In the genomic region with DNA sequence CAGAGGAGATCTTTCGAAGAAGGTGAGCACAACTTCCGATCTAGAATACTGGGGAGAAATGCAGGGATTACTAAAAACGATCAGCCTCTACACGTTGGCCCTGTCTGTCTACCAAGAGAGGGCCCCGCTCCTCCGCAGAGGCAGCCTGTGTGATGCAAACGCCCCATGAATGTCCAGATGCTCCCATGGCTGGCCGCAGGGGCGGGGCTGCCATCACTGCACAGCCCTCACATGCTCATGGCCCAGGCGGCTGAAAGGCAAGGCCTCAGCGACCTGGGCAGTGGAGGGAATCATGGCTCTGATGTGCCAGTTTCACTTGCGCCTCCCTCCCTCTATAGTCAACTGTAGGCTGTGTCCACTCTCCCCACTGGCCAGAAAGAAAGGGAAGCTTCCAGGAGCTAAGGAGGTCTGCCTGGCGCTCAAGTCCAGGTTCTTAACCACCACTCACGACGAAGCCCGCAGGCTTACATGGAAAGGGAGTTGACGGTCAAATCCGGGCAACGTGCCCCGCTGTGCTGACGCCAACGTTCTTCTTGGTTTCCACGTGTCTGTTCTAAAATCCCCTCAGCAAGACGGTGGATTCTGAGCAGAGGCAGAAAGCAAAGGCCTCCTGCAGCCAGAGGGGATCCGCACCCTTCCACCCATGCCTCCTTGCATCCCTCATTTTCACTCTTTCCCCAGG, we compare ENCODE assay signal across 20 cellular contexts.
"Had no signal": no experiment of that assay in that cellular context is flagged by ENCODE, and none has a peak within 500 bp of the region (broad histone marks: within the 10 kb centered on the region; RNA-seq: fewer than 3 reads in every experiment).

No MANE protein-coding gene starts in this region.

- H3K27ac ChIP-seq: brain microvascular endothelial cell, heart left ventricle, psoas muscle, right lobe of liver, suprapubic skin had no signal

- H3K27ac Mint-ChIP-seq: activated CD4-positive, alpha-beta memory T cell treated with anti-CD3 and anti-CD28 coated beads, Interleukin-2, amount 10 ng/mL, durations not matched to agents 7 days and 5 days; activated naive CD8-positive, alpha-beta T cell; nephron; T-helper 1 cell treated with Interleukin-12 subunit alpha and Interleukin-12 subunit beta and Interleukin-4 antibody, amounts not matched to agents 30 μg/mL and 1 μg/mL, for 36 hours had no signal

- H3K27me3 ChIP-seq: brain microvascular endothelial cell, heart left ventricle, right lobe of liver, suprapubic skin had no signal

- FAIRE-seq: islet of Langerhans had no signal

- H3K4me3 Mint-ChIP-seq: activated CD4-positive, alpha-beta memory T cell treated with anti-CD3 and anti-CD28 coated beads, Interleukin-2, amount 10 ng/mL, durations not matched to agents 7 days and 5 days; activated naive CD8-positive, alpha-beta T cell; activated T-cell treated with anti-CD3 and anti-CD28 coated beads, Interleukin-2, amount 50 U/mL, for 4 hours; central memory CD8-positive, alpha-beta T cell; nephron; T-helper 1 cell treated with Interleukin-12 subunit alpha and Interleukin-12 subunit beta and Interleukin-4 antibody, amounts not matched to agents 30 μg/mL and 1 μg/mL, for 36 hours had no signal

- ATAC-seq: activated T-cell treated with anti-CD3 and anti-CD28 coated beads, Interleukin-2, amount 50 U/mL, for 4 hours; heart left ventricle; left lobe of liver; psoas muscle; right lobe of liver; stimulated activated naive CD8-positive, alpha-beta T cell treated with anti-CD3 and anti-CD28 coated beads, Interleukin-15, Interleukin-2, amounts not matched to agents 100 U/mL and 50 U/mL, for 24 hours had no signal

- H3K36me3 Mint-ChIP-seq: activated naive CD8-positive, alpha-beta T cell had no signal

- H3K9me3 Mint-ChIP-seq: activated T-cell treated with anti-CD3 and anti-CD28 coated beads, Interleukin-2, amount 50 U/mL, for 4 hours; central memory CD8-positive, alpha-beta T cell; T-helper 1 cell treated with Interleukin-12 subunit alpha and Interleukin-12 subunit beta and Interleukin-4 antibody, amounts not matched to agents 30 μg/mL and 1 μg/mL, for 36 hours had no signal

- H3K4me3 ChIP-seq: heart left ventricle, psoas muscle, right lobe of liver, suprapubic skin had no signal

- H3K9me3 ChIP-seq: psoas muscle, right lobe of liver, suprapubic skin had no signal

- DNase-seq: activated CD4-positive, alpha-beta memory T cell treated with anti-CD3 and anti-CD28 coated beads, Interleukin-2, amount 10 ng/mL, durations not matched to agents 7 days and 5 days; activated CD4-positive, alpha-beta T cell treated with anti-CD3 and anti-CD28 coated beads for 4 hours; activated effector memory CD4-positive, alpha-beta T cell treated with Interleukin-2 at 50 U/mL for 16 hours; activated T-cell treated with anti-CD3 and anti-CD28 coated beads, Interleukin-2, amount 50 U/mL, for 4 hours; brain microvascular endothelial cell; effector CD8-positive, alpha-beta T cell; foreskin melanocyte; mammary epithelial cell; occipital lobe; psoas muscle; stimulated activated naive CD8-positive, alpha-beta T cell treated with anti-CD3 and anti-CD28 coated beads, Interleukin-15, Interleukin-2, amounts not matched to agents 100 U/mL and 50 U/mL, for 24 hours had no signal
